Comparison of ENCODE assay signal across 1 cellular context in genomic region chr4:56861365-56861764, GRCh38.
TF ChIP-seq lines count a peak whose summit lies in the region.

No MANE protein-coding gene starts in this region.

TF ChIP-seq in WTC11, 78 proteins besides CTCF, POLR2A, EP300 and RAD21 (continued from another document):
- TF ChIP-seq E2F1 (CRISPR knock-in tag; IDR thresholded peaks at IDR 0.05): no peak
- TF ChIP-seq FOXP4 (CRISPR knock-in tag; IDR thresholded peaks at IDR 0.05): no peak
